9 cellular contexts compared by ENCODE assay signal in the genomic region with DNA sequence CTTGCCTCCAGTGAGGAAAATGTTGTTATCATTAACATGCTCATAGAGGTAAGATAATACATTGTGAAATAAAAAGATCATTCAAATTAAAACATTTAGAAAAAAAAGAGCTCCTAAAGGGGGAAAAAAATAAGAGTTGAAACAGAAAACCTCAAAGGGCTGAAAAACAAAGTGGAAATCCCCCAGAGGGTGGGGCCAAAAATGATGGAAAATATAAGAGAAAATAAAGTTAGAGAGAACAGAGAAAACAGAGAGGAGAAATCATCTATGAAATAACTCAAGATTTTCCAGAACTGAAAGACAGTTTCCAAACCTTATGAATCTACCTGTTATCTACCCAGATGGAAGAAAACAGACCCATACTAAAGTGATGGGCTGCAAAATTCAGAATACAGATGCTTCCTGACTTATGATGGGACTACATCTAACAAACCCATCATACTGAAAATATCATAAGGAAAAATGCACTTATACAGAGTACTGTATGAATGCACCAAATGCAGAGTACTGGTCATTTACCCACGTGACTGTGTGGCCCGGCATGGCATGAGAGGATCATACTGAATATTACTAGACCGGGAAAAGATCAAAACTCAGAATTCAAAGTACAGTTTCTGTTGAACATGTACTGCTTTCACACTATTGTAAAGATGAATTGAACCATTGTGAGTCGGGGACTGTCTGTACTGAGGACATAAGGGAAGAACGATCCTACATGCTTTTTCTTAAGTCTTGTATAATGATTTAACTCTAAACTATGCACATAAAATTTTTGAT.
A peak's percentile ranks its signal among the peaks of the same experiment; 100 is the strongest.
DNase-seq lines count a peak whose midpoint lies in the region; ATAC-seq and TF ChIP-seq lines count a peak whose summit lies in the region.
"Had no signal": no experiment of that assay in that cellular context is flagged by ENCODE, and none has a peak within 500 bp of the region (broad histone marks: within the 10 kb centered on the region; RNA-seq: fewer than 3 reads in every experiment).

No MANE protein-coding gene starts in this region.

- H3K27ac Mint-ChIP-seq in nephron: peak overlapping the region; percentile 88 to 98 (median 92)

- peaks cover 77% of the 10 kb centered on the region for H3K79me2 ChIP-seq in OCI-LY3 (ENCODE audit: low read length)

- H3K27me3 ChIP-seq in GM06990 (replicated peaks; ENCODE audit: control insufficient read depth, insufficient read depth, low read length): no peaks in the 10 kb centered on the region
- H3K27me3 ChIP-seq in OCI-LY3 (ENCODE audit: low read depth, low read length): no peaks in the 10 kb centered on the region
- H3K27me3 ChIP-seq: foreskin keratinocyte had no signal

- TF ChIP-seq CTCF in GM06990 (IDR thresholded peaks at IDR 0.05; ENCODE audit: insufficient read depth, low read length, poor library complexity, severe bottlenecking) (no peak), OCI-LY3 (IDR thresholded peaks at IDR 0.05; ENCODE audit: low read depth, low read length) (no peak), coronary artery (IDR thresholded peaks at IDR 0.05) (no peak), nephron (IDR thresholded peaks at IDR 0.05; ENCODE audit: unreplicated experiment in 3 of 3) (no peak)

- no peak for ATAC-seq in GM21515 (IDR thresholded peaks at IDR 0.05; ENCODE audit: unreplicated experiment)
- no peak for ATAC-seq in HG02678 (IDR thresholded peaks at IDR 0.05; ENCODE audit: unreplicated experiment)
- ATAC-seq: foreskin keratinocyte had no signal

- peak overlapping the region; percentile 59 for H3K4me3 ChIP-seq in GM06990 (replicated peaks; ENCODE audit: low read depth, low read length)
- H3K4me3 ChIP-seq in OCI-LY3 (ENCODE audit: low read length): peak overlapping the region; percentile 59
- peak overlapping the region; percentile 21 for H3K4me3 ChIP-seq in coronary artery

- no peak overlapping the region for H3K9ac ChIP-seq in OCI-LY3 (ENCODE audit: low read length)

- H3K4me1 Mint-ChIP-seq in nephron: peaks cover 52% of the 10 kb centered on the region

- no peaks in the 10 kb centered on the region for H3K27me3 Mint-ChIP-seq in nephron (ENCODE audit: low read depth)

- peak overlapping the region; percentile 67 for H3K4me2 ChIP-seq in OCI-LY3 (ENCODE audit: low read length)

- H3K4me3 Mint-ChIP-seq in nephron: peak overlapping the region; percentile 22 to 73 (median 69)

- H3K9me3 Mint-ChIP-seq in nephron: no peaks in the 10 kb centered on the region

- peaks cover 37% of the 10 kb centered on the region for H3K4me1 ChIP-seq in OCI-LY3 (ENCODE audit: low read length)

- H3K9me3 ChIP-seq in OCI-LY3 (ENCODE audit: insufficient read depth, low read length): no peaks in the 10 kb centered on the region

- H3K36me3 ChIP-seq in GM06990 (ENCODE audit: control insufficient read depth, insufficient read depth, low read length) (peaks cover 4% of the 10 kb centered on the region), OCI-LY3 (replicated peaks; ENCODE audit: low read depth, low read length) (peaks cover 51% of the 10 kb centered on the region)

- peak overlapping the region; percentile 25; the same call in 1 of the 2 replicates for H3K27ac ChIP-seq in OCI-LY3 (ENCODE audit: low read length)
- no peak overlapping the region for H3K27ac ChIP-seq in coronary artery
- H3K27ac ChIP-seq: foreskin keratinocyte had no signal

- H3K36me3 Mint-ChIP-seq in nephron (ENCODE audit: low read depth): peaks cover 55% of the 10 kb centered on the region

- DNase-seq in GM06990 (ENCODE audit: extremely low read depth, insufficient read length) (no peak), coronary artery (ENCODE audit: low spot score) (no peak), NCI-H2107 treated with DMSO at 0.1 percent for 48 hours (lab: John Stamatoyannopoulos, UW; ENCODE audit: unreplicated experiment) (no peak)
- DNase-seq in activated effector memory CD4-positive, alpha-beta T cell treated with anti-CD3 and anti-CD28 coated beads, Interleukin-2, amount 50 U/mL, for 16 hours: no peak
- DNase-seq: foreskin keratinocyte had no signal

- peaks cover 19% of the 10 kb centered on the region for H4K20me1 ChIP-seq in OCI-LY3 (ENCODE audit: insufficient read depth, low read length)

- no peak overlapping the region for H2AFZ ChIP-seq in OCI-LY3 (ENCODE audit: low read depth, low read length)
